Comparison of ENCODE assay signal across 1 cellular context in the genomic region with DNA sequence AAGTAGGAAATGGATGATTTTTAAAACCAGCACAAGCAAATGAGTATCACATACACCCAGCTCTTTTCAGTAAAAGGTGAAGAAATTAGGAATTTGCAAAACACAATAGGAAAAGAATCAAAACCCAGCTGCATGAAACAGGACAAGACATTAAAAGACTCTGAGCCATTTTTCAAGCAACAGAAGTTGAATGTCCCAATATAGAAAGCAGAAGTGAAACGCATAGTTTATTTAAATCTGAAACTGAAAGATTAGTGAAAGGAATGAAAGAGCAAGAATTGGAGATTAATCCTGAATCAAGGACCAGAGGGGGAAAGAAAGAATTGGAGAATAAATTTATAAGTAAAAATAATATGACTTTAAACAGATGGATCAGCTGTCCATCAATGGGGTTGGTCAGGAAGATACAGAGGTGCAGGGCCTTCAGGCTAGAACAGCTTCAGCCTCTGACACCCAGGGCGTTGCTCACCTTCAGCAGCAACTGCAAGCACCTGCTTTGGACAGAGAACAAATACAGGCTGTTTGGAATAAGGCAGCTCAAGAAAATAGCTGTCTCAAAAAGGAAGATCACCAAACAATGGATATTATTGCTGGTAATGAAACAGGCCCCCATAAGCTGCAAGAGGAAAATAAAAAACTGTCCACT.
TF ChIP-seq lines count a peak whose summit lies in the region.

No MANE protein-coding gene starts in this region.

TF ChIP-seq in GM12878, 131 proteins besides CTCF, POLR2A, EP300 and RAD21 (continued from another document and continues in another):
- TF ChIP-seq, protein P1, sequence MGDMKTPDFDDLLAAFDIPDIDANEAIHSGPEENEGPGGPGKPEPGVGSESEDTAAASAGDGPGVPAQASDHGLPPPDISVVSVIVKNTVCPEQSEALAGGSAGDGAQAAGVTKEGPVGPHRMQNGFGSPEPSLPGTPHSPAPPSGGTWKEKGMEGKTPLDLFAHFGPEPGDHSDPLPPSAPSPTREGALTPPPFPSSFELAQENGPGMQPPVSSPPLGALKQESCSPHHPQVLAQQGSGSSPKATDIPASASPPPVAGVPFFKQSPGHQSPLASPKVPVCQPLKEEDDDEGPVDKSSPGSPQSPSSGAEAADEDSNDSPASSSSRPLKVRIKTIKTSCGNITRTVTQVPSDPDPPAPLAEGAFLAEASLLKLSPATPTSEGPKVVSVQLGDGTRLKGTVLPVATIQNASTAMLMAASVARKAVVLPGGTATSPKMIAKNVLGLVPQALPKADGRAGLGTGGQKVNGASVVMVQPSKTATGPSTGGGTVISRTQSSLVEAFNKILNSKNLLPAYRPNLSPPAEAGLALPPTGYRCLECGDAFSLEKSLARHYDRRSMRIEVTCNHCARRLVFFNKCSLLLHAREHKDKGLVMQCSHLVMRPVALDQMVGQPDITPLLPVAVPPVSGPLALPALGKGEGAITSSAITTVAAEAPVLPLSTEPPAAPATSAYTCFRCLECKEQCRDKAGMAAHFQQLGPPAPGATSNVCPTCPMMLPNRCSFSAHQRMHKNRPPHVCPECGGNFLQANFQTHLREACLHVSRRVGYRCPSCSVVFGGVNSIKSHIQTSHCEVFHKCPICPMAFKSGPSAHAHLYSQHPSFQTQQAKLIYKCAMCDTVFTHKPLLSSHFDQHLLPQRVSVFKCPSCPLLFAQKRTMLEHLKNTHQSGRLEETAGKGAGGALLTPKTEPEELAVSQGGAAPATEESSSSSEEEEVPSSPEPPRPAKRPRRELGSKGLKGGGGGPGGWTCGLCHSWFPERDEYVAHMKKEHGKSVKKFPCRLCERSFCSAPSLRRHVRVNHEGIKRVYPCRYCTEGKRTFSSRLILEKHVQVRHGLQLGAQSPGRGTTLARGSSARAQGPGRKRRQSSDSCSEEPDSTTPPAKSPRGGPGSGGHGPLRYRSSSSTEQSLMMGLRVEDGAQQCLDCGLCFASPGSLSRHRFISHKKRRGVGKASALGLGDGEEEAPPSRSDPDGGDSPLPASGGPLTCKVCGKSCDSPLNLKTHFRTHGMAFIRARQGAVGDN (IDR thresholded peaks at IDR 0.05): no peak
- no peak for TF ChIP-seq PML (IDR thresholded peaks at IDR 0.05; ENCODE audit: low read length)
- TF ChIP-seq HDAC6 (IDR thresholded peaks at IDR 0.05; ENCODE audit: unreplicated experiment): no peak
- TF ChIP-seq HDGF (IDR thresholded peaks at IDR 0.05): no peak
- TF ChIP-seq, protein P2, sequence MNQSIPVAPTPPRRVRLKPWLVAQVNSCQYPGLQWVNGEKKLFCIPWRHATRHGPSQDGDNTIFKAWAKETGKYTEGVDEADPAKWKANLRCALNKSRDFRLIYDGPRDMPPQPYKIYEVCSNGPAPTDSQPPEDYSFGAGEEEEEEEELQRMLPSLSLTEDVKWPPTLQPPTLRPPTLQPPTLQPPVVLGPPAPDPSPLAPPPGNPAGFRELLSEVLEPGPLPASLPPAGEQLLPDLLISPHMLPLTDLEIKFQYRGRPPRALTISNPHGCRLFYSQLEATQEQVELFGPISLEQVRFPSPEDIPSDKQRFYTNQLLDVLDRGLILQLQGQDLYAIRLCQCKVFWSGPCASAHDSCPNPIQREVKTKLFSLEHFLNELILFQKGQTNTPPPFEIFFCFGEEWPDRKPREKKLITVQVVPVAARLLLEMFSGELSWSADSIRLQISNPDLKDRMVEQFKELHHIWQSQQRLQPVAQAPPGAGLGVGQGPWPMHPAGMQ (IDR thresholded peaks at IDR 0.05; ENCODE audit: borderline replicate concordance): no peak
- TF ChIP-seq, protein P3, sequence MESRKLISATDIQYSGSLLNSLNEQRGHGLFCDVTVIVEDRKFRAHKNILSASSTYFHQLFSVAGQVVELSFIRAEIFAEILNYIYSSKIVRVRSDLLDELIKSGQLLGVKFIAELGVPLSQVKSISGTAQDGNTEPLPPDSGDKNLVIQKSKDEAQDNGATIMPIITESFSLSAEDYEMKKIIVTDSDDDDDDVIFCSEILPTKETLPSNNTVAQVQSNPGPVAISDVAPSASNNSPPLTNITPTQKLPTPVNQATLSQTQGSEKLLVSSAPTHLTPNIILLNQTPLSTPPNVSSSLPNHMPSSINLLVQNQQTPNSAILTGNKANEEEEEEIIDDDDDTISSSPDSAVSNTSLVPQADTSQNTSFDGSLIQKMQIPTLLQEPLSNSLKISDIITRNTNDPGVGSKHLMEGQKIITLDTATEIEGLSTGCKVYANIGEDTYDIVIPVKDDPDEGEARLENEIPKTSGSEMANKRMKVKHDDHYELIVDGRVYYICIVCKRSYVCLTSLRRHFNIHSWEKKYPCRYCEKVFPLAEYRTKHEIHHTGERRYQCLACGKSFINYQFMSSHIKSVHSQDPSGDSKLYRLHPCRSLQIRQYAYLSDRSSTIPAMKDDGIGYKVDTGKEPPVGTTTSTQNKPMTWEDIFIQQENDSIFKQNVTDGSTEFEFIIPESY (IDR thresholded peaks at IDR 0.05): no peak
- TF ChIP-seq, protein P4, sequence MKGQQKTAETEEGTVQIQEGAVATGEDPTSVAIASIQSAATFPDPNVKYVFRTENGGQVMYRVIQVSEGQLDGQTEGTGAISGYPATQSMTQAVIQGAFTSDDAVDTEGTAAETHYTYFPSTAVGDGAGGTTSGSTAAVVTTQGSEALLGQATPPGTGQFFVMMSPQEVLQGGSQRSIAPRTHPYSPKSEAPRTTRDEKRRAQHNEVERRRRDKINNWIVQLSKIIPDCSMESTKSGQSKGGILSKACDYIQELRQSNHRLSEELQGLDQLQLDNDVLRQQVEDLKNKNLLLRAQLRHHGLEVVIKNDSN (IDR thresholded peaks at IDR 0.05; ENCODE audit: borderline replicate concordance, extremely low read length, insufficient read depth, low read depth, low read length): no peak
- TF ChIP-seq CHD1 (IDR thresholded peaks at IDR 0.05; ENCODE audit: low read depth, low read length): no peak
- 0 out of 2 replicates have a peak, but pooled peaks have one; percentile 4 for TF ChIP-seq PAX5 (IDR thresholded peaks at IDR 0.05; ENCODE audit: borderline replicate concordance, low read depth, low read length)
- no peak for TF ChIP-seq TARDBP (IDR thresholded peaks at IDR 0.05; ENCODE audit: borderline replicate concordance)
- TF ChIP-seq MYC (IDR thresholded peaks at IDR 0.05; ENCODE audit: insufficient read depth, insufficient read length, insufficient replicate concordance, low read length, severe bottlenecking): no peak
- TF ChIP-seq CREM (IDR thresholded peaks at IDR 0.05; ENCODE audit: low read depth): peak; percentile 59; the same call in 1 of the 2 replicates
- TF ChIP-seq IKZF2 (IDR thresholded peaks at IDR 0.05): peak; percentile 93 to 94
- no peak for TF ChIP-seq RFX5 (IDR thresholded peaks at IDR 0.05; ENCODE audit: low read depth, low read length)
- no peak for TF ChIP-seq SUZ12 (IDR thresholded peaks at IDR 0.05; ENCODE audit: unreplicated experiment)
- TF ChIP-seq ZZZ3 (IDR thresholded peaks at IDR 0.05; ENCODE audit: control insufficient read depth, insufficient read length, low read depth): no peak
- TF ChIP-seq SMAD1 (IDR thresholded peaks at IDR 0.05; ENCODE audit: low read depth, partially characterized antibody): no peak
- TF ChIP-seq ZNF207 (IDR thresholded peaks at IDR 0.05; ENCODE audit: borderline replicate concordance): no peak
- TF ChIP-seq POLR2AphosphoS5 (IDR thresholded peaks at IDR 0.05; ENCODE audit: low read length): no peak
- TF ChIP-seq NFXL1 (IDR thresholded peaks at IDR 0.05; ENCODE audit: borderline replicate concordance): no peak
- no peak for TF ChIP-seq STAT3 (IDR thresholded peaks at IDR 0.05; ENCODE audit: low read depth, low read length)
- peak; percentile 37; the same call in 1 of the 3 replicates for TF ChIP-seq POU2F2 (IDR thresholded peaks at IDR 0.05; ENCODE audit: borderline replicate concordance, low read depth, low read length)
- no peak for TF ChIP-seq HDAC2 (IDR thresholded peaks at IDR 0.05)
- TF ChIP-seq, protein P5, sequence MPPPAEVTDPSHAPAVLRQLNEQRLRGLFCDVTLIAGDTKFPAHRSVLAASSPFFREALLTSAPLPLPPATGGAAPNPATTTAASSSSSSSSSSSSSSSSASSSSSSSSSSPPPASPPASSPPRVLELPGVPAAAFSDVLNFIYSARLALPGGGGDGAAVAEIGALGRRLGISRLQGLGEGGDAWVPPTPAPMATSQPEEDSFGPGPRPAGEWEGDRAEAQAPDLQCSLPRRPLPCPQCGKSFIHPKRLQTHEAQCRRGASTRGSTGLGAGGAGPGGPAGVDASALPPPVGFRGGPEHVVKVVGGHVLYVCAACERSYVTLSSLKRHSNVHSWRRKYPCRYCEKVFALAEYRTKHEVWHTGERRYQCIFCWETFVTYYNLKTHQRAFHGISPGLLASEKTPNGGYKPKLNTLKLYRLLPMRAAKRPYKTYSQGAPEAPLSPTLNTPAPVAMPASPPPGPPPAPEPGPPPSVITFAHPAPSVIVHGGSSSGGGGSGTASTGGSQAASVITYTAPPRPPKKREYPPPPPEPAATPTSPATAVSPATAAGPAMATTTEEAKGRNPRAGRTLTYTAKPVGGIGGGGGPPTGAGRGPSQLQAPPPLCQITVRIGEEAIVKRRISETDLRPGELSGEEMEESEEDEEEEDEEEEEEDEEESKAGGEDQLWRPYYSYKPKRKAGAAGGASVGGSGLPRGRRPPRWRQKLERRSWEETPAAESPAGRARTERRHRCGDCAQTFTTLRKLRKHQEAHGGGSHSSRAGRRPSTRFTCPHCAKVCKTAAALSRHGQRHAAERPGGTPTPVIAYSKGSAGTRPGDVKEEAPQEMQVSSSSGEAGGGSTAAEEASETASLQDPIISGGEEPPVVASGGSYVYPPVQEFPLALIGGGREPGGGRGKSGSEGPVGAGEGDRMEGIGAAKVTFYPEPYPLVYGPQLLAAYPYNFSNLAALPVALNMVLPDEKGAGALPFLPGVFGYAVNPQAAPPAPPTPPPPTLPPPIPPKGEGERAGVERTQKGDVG (CRISPR knock-in tag; IDR thresholded peaks at IDR 0.05): no peak
- TF ChIP-seq RB1 (IDR thresholded peaks at IDR 0.05; ENCODE audit: borderline replicate concordance): no peak
- TF ChIP-seq, protein P6, sequence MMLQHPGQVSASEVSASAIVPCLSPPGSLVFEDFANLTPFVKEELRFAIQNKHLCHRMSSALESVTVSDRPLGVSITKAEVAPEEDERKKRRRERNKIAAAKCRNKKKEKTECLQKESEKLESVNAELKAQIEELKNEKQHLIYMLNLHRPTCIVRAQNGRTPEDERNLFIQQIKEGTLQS (IDR thresholded peaks at IDR 0.05; ENCODE audit: borderline replicate concordance, extremely low read depth, low read depth, low read length): no peak
- no peak; a peak in 1 of 4 replicates for TF ChIP-seq BHLHE40 (IDR thresholded peaks at IDR 0.05; ENCODE audit: borderline replicate concordance in 1 of 2, low read depth in 2 of 2, low read length in 1 of 2)
- peak; percentile 54 for TF ChIP-seq JUNB (IDR thresholded peaks at IDR 0.05)
- TF ChIP-seq, protein P7, sequence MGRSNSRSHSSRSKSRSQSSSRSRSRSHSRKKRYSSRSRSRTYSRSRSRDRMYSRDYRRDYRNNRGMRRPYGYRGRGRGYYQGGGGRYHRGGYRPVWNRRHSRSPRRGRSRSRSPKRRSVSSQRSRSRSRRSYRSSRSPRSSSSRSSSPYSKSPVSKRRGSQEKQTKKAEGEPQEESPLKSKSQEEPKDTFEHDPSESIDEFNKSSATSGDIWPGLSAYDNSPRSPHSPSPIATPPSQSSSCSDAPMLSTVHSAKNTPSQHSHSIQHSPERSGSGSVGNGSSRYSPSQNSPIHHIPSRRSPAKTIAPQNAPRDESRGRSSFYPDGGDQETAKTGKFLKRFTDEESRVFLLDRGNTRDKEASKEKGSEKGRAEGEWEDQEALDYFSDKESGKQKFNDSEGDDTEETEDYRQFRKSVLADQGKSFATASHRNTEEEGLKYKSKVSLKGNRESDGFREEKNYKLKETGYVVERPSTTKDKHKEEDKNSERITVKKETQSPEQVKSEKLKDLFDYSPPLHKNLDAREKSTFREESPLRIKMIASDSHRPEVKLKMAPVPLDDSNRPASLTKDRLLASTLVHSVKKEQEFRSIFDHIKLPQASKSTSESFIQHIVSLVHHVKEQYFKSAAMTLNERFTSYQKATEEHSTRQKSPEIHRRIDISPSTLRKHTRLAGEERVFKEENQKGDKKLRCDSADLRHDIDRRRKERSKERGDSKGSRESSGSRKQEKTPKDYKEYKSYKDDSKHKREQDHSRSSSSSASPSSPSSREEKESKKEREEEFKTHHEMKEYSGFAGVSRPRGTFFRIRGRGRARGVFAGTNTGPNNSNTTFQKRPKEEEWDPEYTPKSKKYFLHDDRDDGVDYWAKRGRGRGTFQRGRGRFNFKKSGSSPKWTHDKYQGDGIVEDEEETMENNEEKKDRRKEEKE (IDR thresholded peaks at IDR 0.05): no peak
- TF ChIP-seq, protein P8, sequence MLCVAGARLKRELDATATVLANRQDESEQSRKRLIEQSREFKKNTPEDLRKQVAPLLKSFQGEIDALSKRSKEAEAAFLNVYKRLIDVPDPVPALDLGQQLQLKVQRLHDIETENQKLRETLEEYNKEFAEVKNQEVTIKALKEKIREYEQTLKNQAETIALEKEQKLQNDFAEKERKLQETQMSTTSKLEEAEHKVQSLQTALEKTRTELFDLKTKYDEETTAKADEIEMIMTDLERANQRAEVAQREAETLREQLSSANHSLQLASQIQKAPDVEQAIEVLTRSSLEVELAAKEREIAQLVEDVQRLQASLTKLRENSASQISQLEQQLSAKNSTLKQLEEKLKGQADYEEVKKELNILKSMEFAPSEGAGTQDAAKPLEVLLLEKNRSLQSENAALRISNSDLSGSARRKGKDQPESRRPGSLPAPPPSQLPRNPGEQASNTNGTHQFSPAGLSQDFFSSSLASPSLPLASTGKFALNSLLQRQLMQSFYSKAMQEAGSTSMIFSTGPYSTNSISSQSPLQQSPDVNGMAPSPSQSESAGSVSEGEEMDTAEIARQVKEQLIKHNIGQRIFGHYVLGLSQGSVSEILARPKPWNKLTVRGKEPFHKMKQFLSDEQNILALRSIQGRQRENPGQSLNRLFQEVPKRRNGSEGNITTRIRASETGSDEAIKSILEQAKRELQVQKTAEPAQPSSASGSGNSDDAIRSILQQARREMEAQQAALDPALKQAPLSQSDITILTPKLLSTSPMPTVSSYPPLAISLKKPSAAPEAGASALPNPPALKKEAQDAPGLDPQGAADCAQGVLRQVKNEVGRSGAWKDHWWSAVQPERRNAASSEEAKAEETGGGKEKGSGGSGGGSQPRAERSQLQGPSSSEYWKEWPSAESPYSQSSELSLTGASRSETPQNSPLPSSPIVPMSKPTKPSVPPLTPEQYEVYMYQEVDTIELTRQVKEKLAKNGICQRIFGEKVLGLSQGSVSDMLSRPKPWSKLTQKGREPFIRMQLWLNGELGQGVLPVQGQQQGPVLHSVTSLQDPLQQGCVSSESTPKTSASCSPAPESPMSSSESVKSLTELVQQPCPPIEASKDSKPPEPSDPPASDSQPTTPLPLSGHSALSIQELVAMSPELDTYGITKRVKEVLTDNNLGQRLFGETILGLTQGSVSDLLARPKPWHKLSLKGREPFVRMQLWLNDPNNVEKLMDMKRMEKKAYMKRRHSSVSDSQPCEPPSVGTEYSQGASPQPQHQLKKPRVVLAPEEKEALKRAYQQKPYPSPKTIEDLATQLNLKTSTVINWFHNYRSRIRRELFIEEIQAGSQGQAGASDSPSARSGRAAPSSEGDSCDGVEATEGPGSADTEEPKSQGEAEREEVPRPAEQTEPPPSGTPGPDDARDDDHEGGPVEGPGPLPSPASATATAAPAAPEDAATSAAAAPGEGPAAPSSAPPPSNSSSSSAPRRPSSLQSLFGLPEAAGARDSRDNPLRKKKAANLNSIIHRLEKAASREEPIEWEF (IDR thresholded peaks at IDR 0.05; ENCODE audit: insufficient replicate concordance, low read depth, low read length): no peak
- TF ChIP-seq GABPA (IDR thresholded peaks at IDR 0.05; ENCODE audit: low read depth): no peak
- 0 out of 4 replicates have a peak, but pooled peaks of 1 of the 2 experiments have one; percentile 55 for TF ChIP-seq CEBPB (IDR thresholded peaks at IDR 0.05; ENCODE audit: borderline replicate concordance in 1 of 2, low read depth in 2 of 2, low read length in 2 of 2)
- no peak for TF ChIP-seq EZH2 (IDR thresholded peaks at IDR 0.05; ENCODE audit: borderline replicate concordance, control insufficient read depth, low read depth, low read length)
- no peak for TF ChIP-seq NRF1 (conservative IDR thresholded peaks at IDR 0.05; ENCODE audit: low read depth, low read length)
- TF ChIP-seq MXI1 (IDR thresholded peaks at IDR 0.05; ENCODE audit: low read depth, low read length): no peak
- TF ChIP-seq BCL11A (IDR thresholded peaks at IDR 0.05; ENCODE audit: low read depth, low read length): peak; percentile 58; the same call in 1 of the 2 replicates
- TF ChIP-seq ZSCAN29 (IDR thresholded peaks at IDR 0.05): no peak
